In the genomic region with DNA sequence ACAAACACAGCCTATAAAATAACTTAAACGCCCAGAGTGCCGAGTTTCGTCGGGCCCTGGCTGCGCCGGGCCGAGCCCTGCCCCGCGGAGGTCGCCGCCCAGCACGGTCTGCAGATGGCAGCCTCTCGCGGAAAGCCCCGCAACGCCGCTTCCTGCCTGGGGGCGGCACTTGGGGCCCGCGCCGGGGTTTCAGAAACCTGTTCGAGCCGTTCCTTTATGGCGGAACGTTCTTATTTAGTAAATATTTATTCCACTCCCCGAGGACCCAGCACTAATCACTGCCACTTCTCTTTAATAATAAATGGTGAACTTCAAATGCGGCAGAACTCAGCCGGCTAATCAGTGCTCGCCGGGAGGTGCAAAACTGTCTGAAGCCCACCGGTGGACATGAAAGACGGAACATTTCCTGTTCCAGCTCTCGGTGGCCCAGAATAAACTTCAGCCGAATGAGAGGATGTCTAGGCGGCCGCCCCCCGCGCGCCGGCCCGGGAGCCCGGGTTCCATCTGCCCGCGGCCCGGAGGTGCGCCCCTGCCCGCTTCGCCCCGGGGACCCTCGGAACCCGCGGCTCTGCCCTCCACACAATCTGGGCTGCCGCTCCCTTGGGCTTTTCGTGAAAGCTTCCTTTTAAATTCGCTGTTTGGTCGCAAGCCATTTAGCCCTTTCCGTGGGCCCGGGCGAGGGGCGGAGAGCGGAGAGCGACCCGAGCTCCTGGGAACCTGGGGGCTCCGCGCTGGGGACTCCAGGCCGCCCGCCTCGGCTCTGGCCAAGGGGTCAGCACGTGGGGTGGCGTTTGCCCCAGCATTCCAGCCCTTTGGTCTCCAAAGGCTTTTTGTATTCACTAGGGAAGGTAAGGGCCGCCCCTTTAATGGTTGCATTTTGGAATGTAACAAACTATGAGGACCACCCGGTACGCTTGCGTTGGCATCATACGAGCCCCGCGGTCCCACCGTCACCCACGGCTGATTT, we compare ENCODE assay signal across 8 cellular contexts.
DNase-seq lines count a peak whose midpoint lies in the region; ATAC-seq and TF ChIP-seq lines count a peak whose summit lies in the region.

No MANE protein-coding gene starts in this region.

- peak overlapping the region; percentile 50 for H3K14ac ChIP-seq in trophoblast cell (ENCODE audit: low read length)

- peak; percentile 26 for TF ChIP-seq CTCF in cardiac muscle cell (IDR thresholded peaks at IDR 0.05; ENCODE audit: low read depth, low read length)

- H2BK12ac ChIP-seq in trophoblast cell (ENCODE audit: low read length), result peak overlapping the region; percentile 74

- no peak overlapping the region for H2AK5ac ChIP-seq in trophoblast cell (ENCODE audit: low read length)

- ATAC-seq in GM19395 (IDR thresholded peaks at IDR 0.05; ENCODE audit: unreplicated experiment) (peak; percentile 84), HG03469 (IDR thresholded peaks at IDR 0.05; ENCODE audit: unreplicated experiment) (peak; percentile 65)

- DNase-seq in COLO829 (ENCODE audit: low spot score) (peak; percentile 26), RPMI8226 (peak; percentile 74), cardiac muscle cell (ENCODE audit: low read depth in 1 of 2, low spot score in 1 of 2) (peak; percentile 44 to 72), trophoblast cell (peak; percentile 39 to 57), kidney glomerular epithelial cell (lab: John Stamatoyannopoulos, UW) (no peak)
- peak; percentile 69 for DNase-seq in activated naive CD4-positive, alpha-beta T cell treated with anti-CD3 and anti-CD28 coated beads, Interleukin-2, amount 10 ng/mL, durations not matched to agents 7 days and 5 days

- peak overlapping the region; percentile 55 for H4K91ac ChIP-seq in trophoblast cell (ENCODE audit: low read depth, low read length)

- H3K27ac Mint-ChIP-seq in activated naive CD4-positive, alpha-beta T cell treated with anti-CD3 and anti-CD28 coated beads, Interleukin-2, amount 10 ng/mL, durations not matched to agents 7 days and 5 days, result no peak overlapping the region

- H3K4me1 ChIP-seq in cardiac muscle cell (ENCODE audit: low read depth) (no peaks in the 10 kb centered on the region), trophoblast cell (ENCODE audit: control insufficient read depth in 1 of 2, insufficient read depth in 2 of 2, low read length in 2 of 2) (peaks cover 0 to 3% of the 10 kb centered on the region in 2 experiments)

- H2AFZ ChIP-seq in trophoblast cell (ENCODE audit: insufficient read depth, low read length, poor library complexity), result peak overlapping the region; percentile 48

- H3K36me3 ChIP-seq in cardiac muscle cell (no peaks in the 10 kb centered on the region), trophoblast cell (ENCODE audit: control insufficient read depth in 1 of 2, insufficient read depth in 2 of 2, low read length in 2 of 2) (no peaks in the 10 kb centered on the region)

- H2BK120ac ChIP-seq in trophoblast cell (ENCODE audit: insufficient read depth, low read length, poor library complexity), result peak overlapping the region; percentile 80

- no peaks in the 10 kb centered on the region for H3K9me3 Mint-ChIP-seq in activated naive CD4-positive, alpha-beta T cell treated with anti-CD3 and anti-CD28 coated beads, Interleukin-2, amount 10 ng/mL, durations not matched to agents 7 days and 5 days

- no peak overlapping the region for H3K27ac ChIP-seq in cardiac muscle cell
- no peak overlapping the region for H3K27ac ChIP-seq in trophoblast cell (ENCODE audit: low read depth, low read length)

- H3K4me3 ChIP-seq in cardiac muscle cell, result peak overlapping the region; percentile 34
- peak overlapping the region; percentile 73 for H3K4me3 ChIP-seq in trophoblast cell (ENCODE audit: low read depth, low read length)

- peak overlapping the region; percentile 68 for H3K9ac ChIP-seq in trophoblast cell (ENCODE audit: low read length)

- WGBS in trophoblast cell (ENCODE audit: extremely low coverage, insufficient coverage, insufficient read length), result no CpG with 5 or more reads among the region's 79 CpGs

- peak overlapping the region; percentile 77 for H3K4me2 ChIP-seq in trophoblast cell (ENCODE audit: low read length)

- no peak overlapping the region for H2BK5ac ChIP-seq in trophoblast cell (ENCODE audit: low read depth, low read length, poor library complexity)

- peaks cover 3% of the 10 kb centered on the region for H3K27me3 ChIP-seq in cardiac muscle cell
- H3K27me3 ChIP-seq in trophoblast cell (ENCODE audit: insufficient read depth, low read length), result no peaks in the 10 kb centered on the region

- no peak overlapping the region for H3K4ac ChIP-seq in trophoblast cell (ENCODE audit: low read depth, low read length)

- H3K18ac ChIP-seq in trophoblast cell (ENCODE audit: low read length), result peak overlapping the region; percentile 72

- peak overlapping the region; percentile 77 for H4K12ac ChIP-seq in trophoblast cell (ENCODE audit: low read depth, low read length)

- CTCF ChIA-PET in activated naive CD4-positive, alpha-beta T cell treated with anti-CD3 and anti-CD28 coated beads, Interleukin-2, amount 10 ng/mL, durations not matched to agents 7 days and 5 days (lab: Charles Lee), result interaction anchor here (1.4 to 1.5 kb wide), 3 partner anchors 971 to 982 kb away, joined by 3 to 10 read pairs (median 6); partner anchors contain the start of gene SOX2

- H3K9me3 ChIP-seq in cardiac muscle cell (ENCODE audit: low read depth) (no peaks in the 10 kb centered on the region), trophoblast cell (ENCODE audit: insufficient read depth, low read depth, low read length) (no peaks in the 10 kb centered on the region)

- H3K23ac ChIP-seq in trophoblast cell (ENCODE audit: low read length), result no peak overlapping the region

- peak overlapping the region; percentile 66 for H3K4me3 Mint-ChIP-seq in activated naive CD4-positive, alpha-beta T cell treated with anti-CD3 and anti-CD28 coated beads, Interleukin-2, amount 10 ng/mL, durations not matched to agents 7 days and 5 days

- H3K79me2 ChIP-seq in trophoblast cell (ENCODE audit: control insufficient read depth, insufficient read depth, low read length, poor library complexity), result peaks cover 1% of the 10 kb centered on the region

- H3K79me1 ChIP-seq in trophoblast cell (ENCODE audit: low read length), result peaks cover 7% of the 10 kb centered on the region

- H4K8ac ChIP-seq in trophoblast cell (ENCODE audit: low read depth, low read length), result peak overlapping the region; percentile 48

- peaks cover 42% of the 10 kb centered on the region for H3K27me3 Mint-ChIP-seq in activated naive CD4-positive, alpha-beta T cell treated with anti-CD3 and anti-CD28 coated beads, Interleukin-2, amount 10 ng/mL, durations not matched to agents 7 days and 5 days

- H3K4me1 Mint-ChIP-seq in activated naive CD4-positive, alpha-beta T cell treated with anti-CD3 and anti-CD28 coated beads, Interleukin-2, amount 10 ng/mL, durations not matched to agents 7 days and 5 days, result peaks cover 10% of the 10 kb centered on the region

- no peaks in the 10 kb centered on the region for H3K36me3 Mint-ChIP-seq in activated naive CD4-positive, alpha-beta T cell treated with anti-CD3 and anti-CD28 coated beads, Interleukin-2, amount 10 ng/mL, durations not matched to agents 7 days and 5 days
